12 cellular contexts compared by ENCODE assay signal in the genomic region with DNA sequence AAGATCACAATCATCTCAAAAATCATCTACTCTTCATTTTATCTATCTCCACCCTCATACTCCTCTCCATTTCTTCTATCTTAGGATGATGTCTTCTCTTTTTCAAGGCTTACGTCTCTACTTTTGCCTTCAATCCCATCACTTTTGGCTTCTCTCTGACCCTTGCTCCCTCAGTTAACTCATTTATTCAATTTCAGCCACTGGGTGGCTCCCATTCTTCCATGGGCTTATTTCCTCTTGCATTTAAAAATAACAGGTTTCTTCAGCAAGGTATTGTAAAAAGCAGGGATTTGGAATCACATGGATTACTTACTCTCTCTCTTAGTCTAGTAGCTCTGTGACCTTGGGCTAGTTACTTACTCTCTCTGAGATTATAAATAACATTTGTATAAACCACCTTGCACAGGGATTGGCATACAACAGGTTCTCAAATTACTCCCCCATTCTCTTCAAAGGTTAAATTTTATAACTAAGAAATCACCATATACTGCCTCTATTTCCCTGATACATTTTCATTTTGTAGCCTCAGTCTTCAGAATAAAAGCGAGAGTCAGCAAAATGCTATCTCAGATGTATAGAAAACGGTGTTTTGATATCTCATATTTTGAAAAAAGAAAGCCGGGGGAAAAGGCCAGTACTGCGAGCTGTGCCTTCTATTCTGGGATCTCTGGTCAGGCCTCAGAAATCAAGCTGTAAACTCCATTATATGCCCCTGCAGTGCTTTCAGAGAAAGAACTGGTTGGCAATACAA. TPM values are rescaled to one million over a fixed set of nuclear protein-coding genes. Genes with fewer than 3 reads are reported as not detected.
DNase-seq lines count a peak whose midpoint lies in the region; ATAC-seq and TF ChIP-seq lines count a peak whose summit lies in the region.
"Had no signal": no experiment of that assay in that cellular context is flagged by ENCODE, and none has a peak within 500 bp of the region (broad histone marks: within the 10 kb centered on the region; RNA-seq: fewer than 3 reads in every experiment).

No MANE protein-coding gene starts in this region.

- POLR2A ChIA-PET in AG04449 (lab: Yijun Ruan, JAX) = no interaction called here

- H3K9ac ChIP-seq in SU-DHL-6 (ENCODE audit: low read length) = no peak overlapping the region
- H3K9ac ChIP-seq in Karpas-422 (ENCODE audit: low read length) = no peak overlapping the region

- H3K4me3 Mint-ChIP-seq in GM23338 (no peak overlapping the region), glutamatergic neuron (ENCODE audit: unreplicated experiment) (peak overlapping the region; percentile 2)
- H3K4me3 Mint-ChIP-seq: CD8-positive, alpha-beta memory T cell had no signal

- H3K4me3 ChIP-seq in AG04449 (ENCODE audit: low read depth, low read length) = no peak overlapping the region
- H3K4me3 ChIP-seq in GM23338 = no peak overlapping the region
- no peak overlapping the region for H3K4me3 ChIP-seq in SU-DHL-6 (ENCODE audit: insufficient read depth, low read length, poor library complexity, severe bottlenecking)
- no peak overlapping the region for H3K4me3 ChIP-seq in SJCRH30
- H3K4me3 ChIP-seq in Karpas-422 (ENCODE audit: low read length) = no peak overlapping the region

- H3K4me2 ChIP-seq in GM23338 (no peak overlapping the region), SU-DHL-6 (ENCODE audit: low read depth, low read length, poor library complexity, severe bottlenecking) (no peak overlapping the region), Karpas-422 (ENCODE audit: low read depth, low read length, poor library complexity, severe bottlenecking) (no peak overlapping the region)

- H3K36me3 ChIP-seq in GM23338 (ENCODE audit: insufficient read depth) = peaks cover 37% of the 10 kb centered on the region
- H3K36me3 ChIP-seq in SU-DHL-6 (ENCODE audit: low read length) = no peaks in the 10 kb centered on the region
- peaks cover 59% of the 10 kb centered on the region for H3K36me3 ChIP-seq in SJCRH30
- peaks cover 89% of the 10 kb centered on the region for H3K36me3 ChIP-seq in Karpas-422 (ENCODE audit: insufficient read depth, low read length)

- peaks cover 75% of the 10 kb centered on the region for H3K36me3 Mint-ChIP-seq in GM23338 (ENCODE audit: low read depth)
- no peaks in the 10 kb centered on the region for H3K36me3 Mint-ChIP-seq in glutamatergic neuron (ENCODE audit: unreplicated experiment)

- H3K27ac Mint-ChIP-seq in GM23338 = no peak overlapping the region
- H3K27ac Mint-ChIP-seq in glutamatergic neuron (ENCODE audit: unreplicated experiment) = no peak overlapping the region

- no peak; the same call in 2 of the 3 replicates for ATAC-seq in GM23338
- ATAC-seq: Right ventricle myocardium inferior had no signal

- no peaks in the 10 kb centered on the region for H3K27me3 ChIP-seq in GM23338 (ENCODE audit: insufficient read depth)
- no peaks in the 10 kb centered on the region for H3K27me3 ChIP-seq in SU-DHL-6 (ENCODE audit: low read length)
- H3K27me3 ChIP-seq in SJCRH30 = no peaks in the 10 kb centered on the region
- no peaks in the 10 kb centered on the region for H3K27me3 ChIP-seq in Karpas-422 (ENCODE audit: low read length)

- peaks cover 54% of the 10 kb centered on the region for H3K79me2 ChIP-seq in GM23338 (replicated peaks; ENCODE audit: insufficient read depth)
- no peaks in the 10 kb centered on the region for H3K79me2 ChIP-seq in SU-DHL-6 (ENCODE audit: insufficient read depth, low read length)
- H3K79me2 ChIP-seq in Karpas-422 (ENCODE audit: low read length) = peaks cover 90% of the 10 kb centered on the region

- no peaks in the 10 kb centered on the region for H3K4me1 ChIP-seq in GM23338 (ENCODE audit: insufficient read depth)
- no peaks in the 10 kb centered on the region for H3K4me1 ChIP-seq in SJCRH30
- peaks cover 19% of the 10 kb centered on the region for H3K4me1 ChIP-seq in Karpas-422 (ENCODE audit: low read length)

- H3K27me3 Mint-ChIP-seq in GM23338 (ENCODE audit: insufficient read depth, low read depth, poor library complexity) = peaks cover 1% of the 10 kb centered on the region
- H3K27me3 Mint-ChIP-seq in glutamatergic neuron (ENCODE audit: unreplicated experiment) = peaks cover 3% of the 10 kb centered on the region
- H3K27me3 Mint-ChIP-seq: CD8-positive, alpha-beta memory T cell had no signal

- H3K9me3 Mint-ChIP-seq in GM23338 = no peaks in the 10 kb centered on the region
- peaks cover 2% of the 10 kb centered on the region for H3K9me3 Mint-ChIP-seq in glutamatergic neuron (ENCODE audit: unreplicated experiment)

- no peaks in the 10 kb centered on the region for H3K9me3 ChIP-seq in SU-DHL-6 (ENCODE audit: insufficient read depth, low read length)
- H3K9me3 ChIP-seq in SJCRH30 (replicated peaks) = no peaks in the 10 kb centered on the region
- peaks cover 4% of the 10 kb centered on the region; the same call in 1 of the 2 replicates for H3K9me3 ChIP-seq in Karpas-422 (ENCODE audit: low read length)

- peak; percentile 8 for TF ChIP-seq CTCF in AG04449 (IDR thresholded peaks at IDR 0.05; ENCODE audit: insufficient read depth, low read length, missing control alignments)
- TF ChIP-seq CTCF in GM23338 (conservative IDR thresholded peaks at IDR 0.05; ENCODE audit: low read depth in 2 of 2) = peak; percentile 42 to 55
- peak; percentile 48 for TF ChIP-seq CTCF in SU-DHL-6 (IDR thresholded peaks at IDR 0.05; ENCODE audit: insufficient read depth, low read length, poor library complexity, severe bottlenecking)
- peak; percentile 24 for TF ChIP-seq CTCF in glutamatergic neuron (IDR thresholded peaks at IDR 0.05; ENCODE audit: partially characterized antibody, unreplicated experiment)

- H3K9me2 ChIP-seq in GM23338 (ENCODE audit: insufficient read depth) (no peaks in the 10 kb centered on the region), SU-DHL-6 (replicated peaks; ENCODE audit: insufficient read depth, low read length) (no peaks in the 10 kb centered on the region), Karpas-422 (replicated peaks; ENCODE audit: insufficient read depth, low read length) (no peaks in the 10 kb centered on the region)

- peak overlapping the region; percentile 15; the same call in 1 of the 2 replicates for H3K27ac ChIP-seq in GM23338 (ENCODE audit: low read depth)
- H3K27ac ChIP-seq in SU-DHL-6 (ENCODE audit: low read depth, low read length) = no peak overlapping the region
- H3K27ac ChIP-seq in SJCRH30 = no peak overlapping the region
- H3K27ac ChIP-seq in Karpas-422 (ENCODE audit: low read length) = no peak overlapping the region

- H3F3A ChIP-seq in GM23338 (replicated peaks; ENCODE audit: low read depth) (no peaks in the 10 kb centered on the region), SU-DHL-6 (ENCODE audit: insufficient read depth) (no peaks in the 10 kb centered on the region)

- H4K20me1 ChIP-seq in GM23338 (replicated peaks; ENCODE audit: insufficient read depth) (peaks cover 33% of the 10 kb centered on the region), SU-DHL-6 (ENCODE audit: low read depth, low read length) (no peaks in the 10 kb centered on the region), Karpas-422 (ENCODE audit: insufficient read depth, low read depth, low read length) (no peaks in the 10 kb centered on the region)

- CTCF ChIA-PET in AG04449 (lab: Yijun Ruan, JAX) = interaction anchor here (0.8 to 2.9 kb wide), 6 partner anchors 10 to 280 kb away, joined by 3 to 16 read pairs (median 3); a partner anchor contains a TSS

- H2AFZ ChIP-seq in GM23338 (no peak overlapping the region), SU-DHL-6 (ENCODE audit: low read depth, low read length, severe bottlenecking) (no peak overlapping the region), Karpas-422 (ENCODE audit: low read length) (no peak overlapping the region)

- DNase-seq in AG04449 (ENCODE audit: low read depth, low spot score) (no peak), GM23338 (ENCODE audit: low spot score) (peak; percentile 34), glutamatergic neuron (no peak), activated gamma-delta T cell treated with Interleukin-2 at 50 U/mL for 16 hours (no peak), SJCRH30 (no peak), HK-2 (ENCODE audit: unreplicated experiment) (no peak), Karpas-422 (no peak)
- DNase-seq: CD8-positive, alpha-beta memory T cell; kidney glomerular epithelial cell; stimulated activated naive CD4-positive, alpha-beta T cell treated with Interleukin-2 at 50 U/mL for 16 hours had no signal

- H3K4me1 Mint-ChIP-seq in GM23338 (peaks cover 18% of the 10 kb centered on the region), glutamatergic neuron (ENCODE audit: low read depth, unreplicated experiment) (peaks cover 25% of the 10 kb centered on the region)

TF ChIP-seq in GM23338, 12 proteins besides CTCF, POLR2A, EP300 and RAD21 (continues in another document):
- no peak for TF ChIP-seq EZH2phosphoT487 (IDR thresholded peaks at IDR 0.05; ENCODE audit: unreplicated experiment)
- no peak for TF ChIP-seq ZNF331 (CRISPR knock-in tag; IDR thresholded peaks at IDR 0.05; ENCODE audit: low read depth)
- TF ChIP-seq NANOG (IDR thresholded peaks at IDR 0.05; ENCODE audit: borderline replicate concordance) = no peak
- no peak for TF ChIP-seq STAT1 (IDR thresholded peaks at IDR 0.05; ENCODE audit: unreplicated experiment)
- TF ChIP-seq EZH2 (IDR thresholded peaks at IDR 0.05; ENCODE audit: low read depth, unreplicated experiment) = no peak
- no peak for TF ChIP-seq ZNF114 (CRISPR knock-in tag; IDR thresholded peaks at IDR 0.05)

RNA-seq across cellular contexts. Expression of a gene that starts 5.5 kb away (rescaled TPM):
- total RNA-seq in GM23338 (2014; rRNA removed; shearing (Covaris generic)) = 5.7 and 7.3 TPM in 2 replicates
- 1.9 and 2.0 TPM in 2 replicates for polyA plus RNA-seq in GM23338 (2016; fragmentation: Nextera tagmentation; extraction: Ambion mirVana)
- 16.7 TPM for total RNA-seq in glutamatergic neuron (ENCODE audit: unreplicated experiment)
- total RNA-seq in SJCRH30 (2014; rRNA removed; shearing (Covaris generic)) = 8.4 and 10.5 TPM in 2 replicates
- total RNA-seq in Karpas-422 (2014; rRNA removed; shearing (Covaris generic); ENCODE audit: low replicate concordance) = 9.3 and 12.0 TPM in 2 replicates

RNA-seq across cellular contexts. Expression of a gene that starts 44.3 kb away (rescaled TPM):
- 4.3 and 7.6 TPM in 2 replicates for total RNA-seq in GM23338 (2014; rRNA removed; shearing (Covaris generic))
- 2.8 and 3.0 TPM in 2 replicates for polyA plus RNA-seq in GM23338 (2016; fragmentation: Nextera tagmentation; extraction: Ambion mirVana)
- 16.0 TPM for total RNA-seq in glutamatergic neuron (ENCODE audit: unreplicated experiment)
- total RNA-seq in SJCRH30 (2014; rRNA removed; shearing (Covaris generic)) = 3.9 and 4.6 TPM in 2 replicates
- 4.5 and 5.1 TPM in 2 replicates for total RNA-seq in Karpas-422 (2014; rRNA removed; shearing (Covaris generic); ENCODE audit: low replicate concordance)

RNA-seq across cellular contexts. Expression of a gene that starts 49.2 kb away (rescaled TPM):
- total RNA-seq in GM23338 (2014; rRNA removed; shearing (Covaris generic)) = 3.1 and 7.8 TPM in 2 replicates
- polyA plus RNA-seq in GM23338 (2016; fragmentation: Nextera tagmentation; extraction: Ambion mirVana) = 0.30 and 1.9 TPM in 2 replicates
- 18.2 TPM for total RNA-seq in glutamatergic neuron (ENCODE audit: unreplicated experiment)
- 1.1 and 2.3 TPM in 2 replicates for total RNA-seq in SJCRH30 (2014; rRNA removed; shearing (Covaris generic))
- total RNA-seq in Karpas-422 (2014; rRNA removed; shearing (Covaris generic); ENCODE audit: low replicate concordance) = 3.3 and 4.8 TPM in 2 replicates
- polyA plus RNA-seq: CD8-positive, alpha-beta memory T cell had no signal

RNA-seq across cellular contexts. Expression of a gene that starts 58.1 kb away (rescaled TPM):
- total RNA-seq in GM23338 (2014; rRNA removed; shearing (Covaris generic)) = 4.7 and 12.1 TPM in 2 replicates
- polyA plus RNA-seq in GM23338 (2016; fragmentation: Nextera tagmentation; extraction: Ambion mirVana) = 2.8 and 3.1 TPM in 2 replicates
- 6.9 TPM for total RNA-seq in glutamatergic neuron (ENCODE audit: unreplicated experiment)
- 1.9 and 2.6 TPM in 2 replicates for total RNA-seq in SJCRH30 (2014; rRNA removed; shearing (Covaris generic))
- total RNA-seq in Karpas-422 (2014; rRNA removed; shearing (Covaris generic); ENCODE audit: low replicate concordance) = 4.0 and 4.2 TPM in 2 replicates
